In the genomic region with DNA sequence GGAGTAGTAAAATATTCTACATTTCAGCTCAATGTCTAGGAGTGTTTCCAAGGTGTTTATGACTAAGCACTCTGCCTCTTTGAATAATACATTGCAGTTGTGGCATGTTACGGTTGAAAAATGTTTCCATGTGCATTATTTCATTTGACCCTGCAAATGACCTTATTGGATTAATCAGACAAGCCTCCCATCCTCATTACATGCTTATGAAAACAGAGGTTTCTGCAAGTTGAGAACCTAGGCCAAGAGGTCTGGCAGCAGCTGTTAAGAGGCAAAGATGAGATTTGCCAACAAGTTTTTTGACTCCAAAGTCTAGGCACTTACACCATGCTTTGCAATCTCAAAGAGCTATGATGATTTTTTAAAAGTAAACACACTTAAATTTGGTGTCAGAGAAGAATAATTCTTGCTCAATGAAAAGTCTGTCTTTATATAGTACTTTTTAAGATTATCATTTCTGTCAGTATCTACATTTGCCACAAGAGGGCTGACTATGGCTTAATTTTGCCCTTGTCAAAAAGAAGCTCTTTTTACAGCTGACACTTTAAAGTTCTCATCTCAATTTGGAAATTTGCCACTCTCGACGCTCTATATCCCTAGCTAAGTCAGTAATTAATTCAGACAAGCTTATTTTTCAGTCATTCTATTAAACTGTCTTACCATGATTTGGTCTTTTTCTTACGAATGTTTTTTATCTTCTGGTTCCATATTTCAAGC, we compare ENCODE assay signal across 9 cellular contexts.
A peak's percentile ranks its signal among the peaks of the same experiment; 100 is the strongest.
DNase-seq lines count a peak whose midpoint lies in the region; ATAC-seq and TF ChIP-seq lines count a peak whose summit lies in the region.
"Had no signal": no experiment of that assay in that cellular context is flagged by ENCODE, and none has a peak within 500 bp of the region (broad histone marks: within the 10 kb centered on the region; RNA-seq: fewer than 3 reads in every experiment).

No MANE protein-coding gene starts in this region.

- no peaks in the 10 kb centered on the region for H3K79me2 ChIP-seq in OCI-LY3 (ENCODE audit: low read length)

- CTCF ChIA-PET in AG04450 (lab: Charles Lee) = interaction anchor here (0.6 to 2.8 kb wide), 8 partner anchors 12 to 572 kb away, joined by 3 to 53 read pairs (median 4); no protein-coding TSS in a partner anchor

- DNase-seq in AG04450 (ENCODE audit: low read depth, low spot score) = no peak
- DNase-seq in foreskin fibroblast = peak in 1 of 2 donors; percentile 49
- no peak for DNase-seq in SHP77 treated with DMSO at 0.1 percent for 48 hours (lab: John Stamatoyannopoulos, UW)
- DNase-seq: NCI-H1417 treated with DMSO at 0.1 percent for 48 hours had no signal

- H4K20me1 ChIP-seq in OCI-LY3 (ENCODE audit: insufficient read depth, low read length) = no peaks in the 10 kb centered on the region

- H3K36me3 ChIP-seq in OCI-LY3 (replicated peaks; ENCODE audit: low read depth, low read length) = no peaks in the 10 kb centered on the region

- peaks cover 4% of the 10 kb centered on the region for H3K4me1 ChIP-seq in OCI-LY3 (ENCODE audit: low read length)

- H3K9ac ChIP-seq in OCI-LY3 (ENCODE audit: low read length) = no peak overlapping the region

- H3K4me2 ChIP-seq in OCI-LY3 (ENCODE audit: low read length) = no peak overlapping the region

- ATAC-seq in GM18868 (IDR thresholded peaks at IDR 0.05; ENCODE audit: unreplicated experiment) (no peak), GM19324 (IDR thresholded peaks at IDR 0.05; ENCODE audit: low FRiP score, unreplicated experiment) (no peak), GM21825 (IDR thresholded peaks at IDR 0.05; ENCODE audit: unreplicated experiment) (no peak)

- H3K27ac ChIP-seq in AG04450 (ENCODE audit: low read depth, low read length) = no peak overlapping the region
- no peak overlapping the region for H3K27ac ChIP-seq in OCI-LY3 (ENCODE audit: low read length)

- H3K9me3 ChIP-seq in AG04450 (ENCODE audit: control insufficient read depth, insufficient read depth, low read length) = no peaks in the 10 kb centered on the region
- H3K9me3 ChIP-seq in OCI-LY3 (ENCODE audit: insufficient read depth, low read length) = no peaks in the 10 kb centered on the region

- H3K27me3 ChIP-seq in AG04450 (ENCODE audit: control insufficient read depth, insufficient read depth, low read length) (no peaks in the 10 kb centered on the region), OCI-LY3 (ENCODE audit: low read depth, low read length) (no peaks in the 10 kb centered on the region)

- POLR2A ChIA-PET in AG04450 (lab: Yijun Ruan, JAX) = no interaction called here

- TF ChIP-seq CTCF in AG04450 (IDR thresholded peaks at IDR 0.05; ENCODE audit: low read depth, low read length) = peak; percentile 56
- peak; percentile 13; the same call in 1 of the 2 replicates for TF ChIP-seq CTCF in GM12875 (IDR thresholded peaks at IDR 0.05; ENCODE audit: borderline replicate concordance, insufficient read depth, low read depth, low read length)
- TF ChIP-seq CTCF in OCI-LY3 (IDR thresholded peaks at IDR 0.05; ENCODE audit: low read depth, low read length) = peak; percentile 52
- peak; percentile 41 for TF ChIP-seq CTCF in foreskin fibroblast (IDR thresholded peaks at IDR 0.05; ENCODE audit: low read depth, low read length)

- H3K4me3 ChIP-seq in AG04450 (ENCODE audit: low read depth, low read length) (no peak overlapping the region), GM12875 (ENCODE audit: low read depth, low read length) (no peak overlapping the region), OCI-LY3 (ENCODE audit: low read length) (no peak overlapping the region), foreskin fibroblast (ENCODE audit: low read depth in 1 of 2, low read length in 2 of 2) (no peak overlapping the region)

- H2AFZ ChIP-seq in OCI-LY3 (ENCODE audit: low read depth, low read length) = no peak overlapping the region
